In genomic region chr1:53475661-53476060, GRCh38 we compare ENCODE assay signal across 19 cellular contexts. TPM values are rescaled to one million over a fixed set of nuclear protein-coding genes. Genes with fewer than 3 reads are reported as not detected.
DNase-seq lines count a peak whose midpoint lies in the region; ATAC-seq, FAIRE-seq and TF ChIP-seq lines count a peak whose summit lies in the region.
"Had no signal": no experiment of that assay in that cellular context is flagged by ENCODE, and none has a peak within 500 bp of the region (broad histone marks: within the 10 kb centered on the region; RNA-seq: fewer than 3 reads in every experiment).

No MANE protein-coding gene starts in this region.

- H3K4ac ChIP-seq in mesendoderm (ENCODE audit: low read depth, low read length), result no peak overlapping the region

- no peaks in the 10 kb centered on the region for H3K79me1 ChIP-seq in mesendoderm (ENCODE audit: low read length)

- H4K20me1 ChIP-seq in HepG2 (ENCODE audit: insufficient read depth, low read length), result no peaks in the 10 kb centered on the region
- H4K20me1 ChIP-seq: BLaER1 had no signal

- H3K9me3 ChIP-seq in upper lobe of right lung (no peaks in the 10 kb centered on the region), thyroid gland (no peaks in the 10 kb centered on the region), HepG2 (ENCODE audit: low read length) (no peaks in the 10 kb centered on the region)
- H3K9me3 ChIP-seq: A549, BLaER1 had no signal

- no peak overlapping the region for H3K23ac ChIP-seq in mesendoderm (ENCODE audit: low read length)

- no peak overlapping the region for H4K5ac ChIP-seq in mesendoderm (ENCODE audit: low read length)

- no peak overlapping the region for H3K18ac ChIP-seq in mesendoderm (ENCODE audit: low read length)

- no peak overlapping the region for H2BK15ac ChIP-seq in mesendoderm (replicated peaks; ENCODE audit: low read depth)

- no peak for TF ChIP-seq POLR2A in thyroid gland (IDR thresholded peaks at IDR 0.05)
- no peak for TF ChIP-seq POLR2A in HepG2 (IDR thresholded peaks at IDR 0.05; ENCODE audit: insufficient read depth in 1 of 2, low read depth in 2 of 2, low read length in 2 of 2)

- H3K36me3 ChIP-seq in mesendoderm (ENCODE audit: control insufficient read depth, insufficient read depth, low read length) (no peaks in the 10 kb centered on the region), upper lobe of right lung (no peaks in the 10 kb centered on the region), thyroid gland (no peaks in the 10 kb centered on the region), HepG2 (replicated peaks in 1 of 2; ENCODE audit: control insufficient read depth in 1 of 2, insufficient read depth in 2 of 2, low read length in 2 of 2) (no peaks in the 10 kb centered on the region)
- H3K36me3 ChIP-seq: BLaER1 had no signal

- H3K4me3 ChIP-seq in mesendoderm (ENCODE audit: low read length), result no peak overlapping the region
- H3K4me3 ChIP-seq in upper lobe of right lung, result no peak overlapping the region
- H3K4me3 ChIP-seq in thyroid gland (replicated peaks in 1 of 3), result no peak overlapping the region
- H3K4me3 ChIP-seq in HepG2 (replicated peaks in 1 of 3; ENCODE audit: insufficient read depth in 1 of 3, low read depth in 2 of 3, low read length in 3 of 3), result no peak overlapping the region
- H3K4me3 ChIP-seq: A549, BLaER1 had no signal

- H2AK5ac ChIP-seq in mesendoderm (ENCODE audit: low read length), result no peak overlapping the region

- peak; percentile 5 for DNase-seq in activated effector memory CD4-positive, alpha-beta T cell treated with anti-CD3 and anti-CD28 coated beads, Interleukin-2, amount 50 U/mL, for 16 hours
- no peak for DNase-seq in activated effector memory CD4-positive, alpha-beta T cell treated with Interleukin-2 at 50 U/mL for 16 hours
- DNase-seq in mesendoderm (no peak), upper lobe of right lung (peak; percentile 13), thyroid gland (no peak), NCI-H446 (lab: John Stamatoyannopoulos, UW) (no peak), HepG2 (ENCODE audit: low spot score) (no peak)
- DNase-seq: CD4-positive, alpha-beta memory T cell; DMS153; DMS79; GDM1; GOT3; H9 had no signal

- H4K8ac ChIP-seq in mesendoderm (ENCODE audit: low read depth, low read length), result no peak overlapping the region

- H3K79me2 ChIP-seq in mesendoderm (ENCODE audit: control insufficient read depth, insufficient read depth, low read length) (no peaks in the 10 kb centered on the region), HepG2 (ENCODE audit: insufficient read depth, low read length) (no peaks in the 10 kb centered on the region)

- POLR2A ChIA-PET in HepG2 (lab: Yijun Ruan, JAX), result no interaction called here

- TF ChIP-seq RAD21 in HepG2 (CRISPR knock-in tag; IDR thresholded peaks at IDR 0.05), result no peak

- H3K27ac ChIP-seq in mesendoderm (ENCODE audit: low read depth, low read length), result no peak overlapping the region
- no peak overlapping the region for H3K27ac ChIP-seq in upper lobe of right lung
- no peak overlapping the region for H3K27ac ChIP-seq in thyroid gland
- H3K27ac ChIP-seq in HepG2 (ENCODE audit: extremely low read length, insufficient read depth, low read length), result no peak overlapping the region
- H3K27ac ChIP-seq: 22Rv1, A549, BLaER1 had no signal

- H3K4me2 ChIP-seq in mesendoderm (ENCODE audit: low read length) (no peak overlapping the region), HepG2 (ENCODE audit: low read depth, low read length) (no peak overlapping the region)
- H3K4me2 ChIP-seq: A549, BLaER1 had no signal

- WGBS in mesendoderm (ENCODE audit: extremely low coverage, insufficient coverage, low lambda C conversion rate), result no CpG with 5 or more reads among the region's 7 CpGs
- 81 to 87% methylated on average over 7 of the region's 7 CpGs for WGBS in thyroid gland, 2 donors
- WGBS in HepG2 (ENCODE audit: low lambda C conversion rate), result 2% methylated on average over 7 of the region's 7 CpGs

- no peak overlapping the region for H2BK5ac ChIP-seq in mesendoderm (ENCODE audit: low read length)

- TF ChIP-seq EP300 in HepG2 (IDR thresholded peaks at IDR 0.05; ENCODE audit: low read depth in 2 of 2, low read length in 2 of 2) (no peak), HepG2 (CRISPR knock-in tag; IDR thresholded peaks at IDR 0.05; ENCODE audit: borderline replicate concordance) (no peak)

- H3K27me3 ChIP-seq in mesendoderm (ENCODE audit: insufficient read depth, low read length, poor library complexity) (no peaks in the 10 kb centered on the region), upper lobe of right lung (no peaks in the 10 kb centered on the region), thyroid gland (no peaks in the 10 kb centered on the region), HepG2 (ENCODE audit: control insufficient read depth in 1 of 2, insufficient read depth in 2 of 2, low read length in 2 of 2) (peaks cover 0 to 33% of the 10 kb centered on the region in 2 experiments; a peak in 4 of 5 replicates)
- H3K27me3 ChIP-seq: BLaER1 had no signal

- H3K9ac ChIP-seq in mesendoderm (ENCODE audit: low read length), result no peak overlapping the region
- no peak overlapping the region for H3K9ac ChIP-seq in HepG2 (ENCODE audit: insufficient read depth, low read depth, low read length)
- H3K9ac ChIP-seq: BLaER1 had no signal

- H3K56ac ChIP-seq in mesendoderm (ENCODE audit: low read length), result peak overlapping the region; percentile 51

- no TSS peak for BruUV-seq in HepG2 (replicated peaks; lab: Mats Ljungman, UMichigan)

- no peak overlapping the region for H2BK120ac ChIP-seq in mesendoderm (ENCODE audit: low read depth, low read length)

- no peaks in the 10 kb centered on the region for H3K4me1 ChIP-seq in mesendoderm (ENCODE audit: control insufficient read depth, low read depth, low read length)
- no peaks in the 10 kb centered on the region for H3K4me1 ChIP-seq in upper lobe of right lung
- no peaks in the 10 kb centered on the region for H3K4me1 ChIP-seq in thyroid gland
- H3K4me1 ChIP-seq in HepG2 (ENCODE audit: insufficient read depth, low read length), result no peaks in the 10 kb centered on the region
- H3K4me1 ChIP-seq: A549 had no signal

- ATAC-seq in upper lobe of right lung (no peak), HepG2 (no peak)
- ATAC-seq: A549 had no signal

- H2AFZ ChIP-seq in HepG2 (ENCODE audit: low read length), result no peak overlapping the region

- no peak for TF ChIP-seq CTCF in upper lobe of right lung (IDR thresholded peaks at IDR 0.05)
- no peak for TF ChIP-seq CTCF in thyroid gland (IDR thresholded peaks at IDR 0.05)
- no peak for TF ChIP-seq CTCF in HepG2 (CRISPR knock-in tag; IDR thresholded peaks at IDR 0.05)

- in situ Hi-C loops in HepG2 (cut with HindIII; ENCODE audit: extremely low pct_ligation_motif_present, low pct_unique_long_range_greater_than_20kb), result no loop called here

- FAIRE-seq in HepG2 (lab: Jason Lieb, UNC), result no peak
- FAIRE-seq: A549, GM12892 had no signal

- CTCF ChIA-PET in HepG2 (lab: Yijun Ruan, JAX; ENCODE audit: low intra/inter-chr PET ratio, low total read pairs), result no interaction called here

- intact Hi-C loops in upper lobe of right lung (cut with DNase I), result no loop called here
- intact Hi-C loops in thyroid gland (cut with DNase I), result no loop called here
- intact Hi-C loops in HepG2 (cut with micrococcal nuclease; ENCODE audit: unreplicated experiment), result no loop called here

TF ChIP-seq in HepG2, 621 proteins besides CTCF, POLR2A, EP300 and RAD21 (continues in another document):
- TF ChIP-seq, protein P1, sequence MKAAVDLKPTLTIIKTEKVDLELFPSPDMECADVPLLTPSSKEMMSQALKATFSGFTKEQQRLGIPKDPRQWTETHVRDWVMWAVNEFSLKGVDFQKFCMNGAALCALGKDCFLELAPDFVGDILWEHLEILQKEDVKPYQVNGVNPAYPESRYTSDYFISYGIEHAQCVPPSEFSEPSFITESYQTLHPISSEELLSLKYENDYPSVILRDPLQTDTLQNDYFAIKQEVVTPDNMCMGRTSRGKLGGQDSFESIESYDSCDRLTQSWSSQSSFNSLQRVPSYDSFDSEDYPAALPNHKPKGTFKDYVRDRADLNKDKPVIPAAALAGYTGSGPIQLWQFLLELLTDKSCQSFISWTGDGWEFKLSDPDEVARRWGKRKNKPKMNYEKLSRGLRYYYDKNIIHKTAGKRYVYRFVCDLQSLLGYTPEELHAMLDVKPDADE (CRISPR knock-in tag; IDR thresholded peaks at IDR 0.05), result no peak
- no peak for TF ChIP-seq ZNF446 (CRISPR knock-in tag; IDR thresholded peaks at IDR 0.05)

RNA-seq across cellular contexts. Expression of gene DMRTB1, which starts 16.5 kb away (rescaled TPM):
- polyA plus RNA-seq in mesendoderm (2013, experiment 1 of 2), result 0.60 TPM
- 0.53 TPM for polyA plus RNA-seq in mesendoderm (2013, experiment 2 of 2)
- not detected for total RNA-seq in upper lobe of right lung
- under 1 TPM in 1 of 4 donors, not detected in 3; 0.27 TPM for total RNA-seq in thyroid gland
- not detected in 2 replicates for total RNA-seq in HepG2 (2016; rRNA removed; fragmentation: Illumina TruSeq; extraction: Trizol)
- not detected in 2 replicates for total RNA-seq in HepG2 (2016; cell fraction: cytosol; rRNA removed; fragmentation: Illumina TruSeq; extraction: Trizol; ENCODE audit: low read depth)
- total RNA-seq in HepG2 (2016; cell fraction: insoluble cytoplasmic fraction; rRNA removed; fragmentation: Illumina TruSeq; extraction: Trizol), result not detected in 2 replicates
- not detected in 2 replicates for total RNA-seq in HepG2 (2016; cell fraction: membrane; rRNA removed; fragmentation: Illumina TruSeq; extraction: Trizol)
- total RNA-seq in HepG2 (2016; cell fraction: nucleus; rRNA removed; fragmentation: Illumina TruSeq; extraction: Trizol), result not detected in 2 replicates
- polyA plus RNA-seq in HepG2 (2011; rRNA removed), result not detected in 2 replicates
- not detected in 2 replicates for polyA plus RNA-seq in HepG2 (2011; cell fraction: cytosol; rRNA removed)
- polyA plus RNA-seq in HepG2 (2011; cell fraction: nucleus; rRNA removed), result not detected in 2 replicates
- polyA plus RNA-seq in HepG2 (2012), result not detected in 2 replicates
- polyA plus RNA-seq in HepG2 (2016; cell fraction: cytosol; fragmentation: Illumina TruSeq; extraction: Trizol; ENCODE audit: low read depth), result not detected in 2 replicates
- polyA plus RNA-seq in HepG2 (2016; cell fraction: insoluble cytoplasmic fraction; fragmentation: Illumina TruSeq; extraction: Trizol; ENCODE audit: low read depth), result not detected in 2 replicates
- polyA plus RNA-seq in HepG2 (2016; cell fraction: membrane; fragmentation: Illumina TruSeq; extraction: Trizol; ENCODE audit: low read depth), result not detected in 2 replicates
- not detected in 2 replicates for polyA plus RNA-seq in HepG2 (2016; cell fraction: nucleus; fragmentation: Illumina TruSeq; extraction: Trizol; ENCODE audit: insufficient read depth, low read depth)
- polyA minus RNA-seq in HepG2 (2011; rRNA and poly(A)+ RNA removed; ENCODE audit: low replicate concordance), result not detected in 2 replicates
- polyA minus RNA-seq in HepG2 (2011; cell fraction: cytosol; rRNA and poly(A)+ RNA removed), result not detected in 2 replicates
- polyA minus RNA-seq in HepG2 (2011; cell fraction: nucleus; rRNA and poly(A)+ RNA removed), result not detected in 2 replicates
- total RNA-seq: CD4-positive, alpha-beta memory T cell; Daoy; H9 had no signal
- polyA plus RNA-seq: A549; CD14-positive monocyte; CD4-positive, alpha-beta memory T cell had no signal

Comparison
In these comparisons a context has a peak if more than half of its experiments do, and no peak if none do; other contexts are left out.
1. DNase-seq: peak in activated effector memory CD4-positive, alpha-beta T cell treated with anti-CD3 and anti-CD28 coated beads, Interleukin-2, amount 50 U/mL, for 16 hours (single experiment) and upper lobe of right lung (single experiment); none in activated effector memory CD4-positive, alpha-beta T cell treated with Interleukin-2 at 50 U/mL for 16 hours (single experiment), mesendoderm (single experiment), thyroid gland (0 of 2), NCI-H446 (0 of 2) and HepG2 (single experiment).